Comparison of ENCODE assay signal across 9 cellular contexts in genomic region chr13:93248627-93249047, GRCh38. TPM values are rescaled to one million over a fixed set of nuclear protein-coding genes. Genes with fewer than 3 reads are reported as not detected.
A peak's percentile ranks its signal among the peaks of the same experiment; 100 is the strongest.
DNase-seq lines count a peak whose midpoint lies in the region; ATAC-seq lines count a peak whose summit lies in the region.
"Had no signal": no experiment of that assay in that cellular context is flagged by ENCODE, and none has a peak within 500 bp of the region (broad histone marks: within the 10 kb centered on the region; RNA-seq: fewer than 3 reads in every experiment).

No MANE protein-coding gene starts in this region.

- H3K36me3 ChIP-seq in mesendoderm (ENCODE audit: control insufficient read depth, insufficient read depth, low read length), result no peaks in the 10 kb centered on the region

- H3K4me2 ChIP-seq in mesendoderm (ENCODE audit: low read length), result no peak overlapping the region

- no peak overlapping the region for H2AK5ac ChIP-seq in mesendoderm (ENCODE audit: low read length)

- peaks cover 41% of the 10 kb centered on the region for H3K79me2 ChIP-seq in mesendoderm (ENCODE audit: control insufficient read depth, insufficient read depth, low read length)

- DNase-seq in DMS53 (lab: John Stamatoyannopoulos, UW) (peak; percentile 65), NCI-H2029 (lab: John Stamatoyannopoulos, UW) (peak; percentile 97), amniotic stem cell (lab: John Stamatoyannopoulos, UW) (peak; percentile 34), mesendoderm (peak; percentile 90)
- no peak for DNase-seq in effector CD4-positive, alpha-beta T cell
- DNase-seq: naive B cell had no signal

- no peaks in the 10 kb centered on the region for H3K27me3 ChIP-seq in mesendoderm (ENCODE audit: insufficient read depth, low read length, poor library complexity)

- H3K4me3 ChIP-seq in mesendoderm (ENCODE audit: low read length), result no peak overlapping the region

- H3K56ac ChIP-seq in mesendoderm (ENCODE audit: low read length), result peak overlapping the region; percentile 25

- no peak overlapping the region for H3K9ac ChIP-seq in mesendoderm (ENCODE audit: low read length)

- H3K18ac ChIP-seq in mesendoderm (ENCODE audit: low read length), result no peak overlapping the region

- no peak overlapping the region for H2BK120ac ChIP-seq in mesendoderm (ENCODE audit: low read depth, low read length)

- H3K4ac ChIP-seq in mesendoderm (ENCODE audit: low read depth, low read length), result peak overlapping the region; percentile 3

- H3K23ac ChIP-seq in mesendoderm (ENCODE audit: low read length), result no peak overlapping the region

- peaks cover 13% of the 10 kb centered on the region for H3K4me1 ChIP-seq in mesendoderm (ENCODE audit: control insufficient read depth, low read depth, low read length)

- WGBS in mesendoderm (ENCODE audit: extremely low coverage, insufficient coverage, low lambda C conversion rate), result no CpG with 5 or more reads among the region's 8 CpGs

- H2BK15ac ChIP-seq in mesendoderm (replicated peaks; ENCODE audit: low read depth), result no peak overlapping the region

- ATAC-seq in HG02938 (IDR thresholded peaks at IDR 0.05; ENCODE audit: unreplicated experiment) (no peak), HG03135 (IDR thresholded peaks at IDR 0.05; ENCODE audit: unreplicated experiment) (no peak), GM18517 (IDR thresholded peaks at IDR 0.05; ENCODE audit: unreplicated experiment) (no peak)

- no peak overlapping the region for H2BK5ac ChIP-seq in mesendoderm (ENCODE audit: low read length)

- H3K27ac ChIP-seq in mesendoderm (ENCODE audit: low read depth, low read length), result no peak overlapping the region

- no peak overlapping the region for H4K5ac ChIP-seq in mesendoderm (ENCODE audit: low read length)

- H3K79me1 ChIP-seq in mesendoderm (ENCODE audit: low read length), result peaks cover 18% of the 10 kb centered on the region

- H4K8ac ChIP-seq in mesendoderm (ENCODE audit: low read depth, low read length), result no peak overlapping the region

RNA-seq across cellular contexts. Expression of gene GPC6, which starts 22.0 kb away (rescaled TPM):
- polyA plus RNA-seq in mesendoderm (2013, experiment 1 of 2), result 31.0 TPM
- polyA plus RNA-seq in mesendoderm (2013, experiment 2 of 2), result 31.2 TPM
